Comparison of ENCODE assay signal across 24 cellular contexts in genomic region chr9:121914604-121915303, GRCh38.
A peak's percentile ranks its signal among the peaks of the same experiment; 100 is the strongest.
DNase-seq lines count a peak whose midpoint lies in the region; ATAC-seq and TF ChIP-seq lines count a peak whose summit lies in the region.
"Had no signal": no experiment of that assay in that cellular context is flagged by ENCODE, and none has a peak within 500 bp of the region (broad histone marks: within the 10 kb centered on the region; RNA-seq: fewer than 3 reads in every experiment).

No MANE protein-coding gene starts in this region.

- H3K36me3 Mint-ChIP-seq in activated CD4-positive, alpha-beta memory T cell treated with anti-CD3 and anti-CD28 coated beads for 36 hours = no peaks in the 10 kb centered on the region

- no peak overlapping the region for H3K4me3 ChIP-seq in A673 (ENCODE audit: low read depth, low read length, poor library complexity, severe bottlenecking)
- H3K4me3 ChIP-seq: GM12878, GM23248 had no signal

- H3K27ac ChIP-seq in A673 (ENCODE audit: low read depth, low read length, poor library complexity, severe bottlenecking) = no peak overlapping the region
- H3K27ac ChIP-seq: 22Rv1, GM23248, KMS-11 had no signal

- H3K4me1 ChIP-seq in A673 (ENCODE audit: insufficient read depth, low read length, poor library complexity, severe bottlenecking) = no peaks in the 10 kb centered on the region

- no peak overlapping the region for H3K4me3 Mint-ChIP-seq in activated CD4-positive, alpha-beta memory T cell treated with anti-CD3 and anti-CD28 coated beads for 36 hours
- H3K4me3 Mint-ChIP-seq: CD4-positive, alpha-beta memory T cell had no signal

- no peak for TF ChIP-seq CTCF in A673 (conservative IDR thresholded peaks at IDR 0.05; ENCODE audit: low read depth, low read length)

- H3K4me1 Mint-ChIP-seq in activated CD4-positive, alpha-beta memory T cell treated with anti-CD3 and anti-CD28 coated beads for 36 hours (ENCODE audit: low read depth) = no peaks in the 10 kb centered on the region
- H3K4me1 Mint-ChIP-seq: CD4-positive, alpha-beta memory T cell had no signal

- H3K9me3 Mint-ChIP-seq in activated CD4-positive, alpha-beta memory T cell treated with anti-CD3 and anti-CD28 coated beads for 36 hours = no peaks in the 10 kb centered on the region
- H3K9me3 Mint-ChIP-seq: CD4-positive, alpha-beta memory T cell had no signal

- intact Hi-C loops in A673 (cut with micrococcal nuclease; ENCODE audit: unreplicated experiment) = no loop called here
- intact Hi-C loops in activated CD4-positive, alpha-beta memory T cell treated with anti-CD3 and anti-CD28 coated beads for 36 hours (cut with micrococcal nuclease) = no loop called here

- H3K27ac Mint-ChIP-seq in activated CD4-positive, alpha-beta memory T cell treated with anti-CD3 and anti-CD28 coated beads for 36 hours = no peak overlapping the region
- H3K27ac Mint-ChIP-seq: CD4-positive, alpha-beta memory T cell had no signal

- peak; percentile 32 for DNase-seq in DMS 273 (lab: John Stamatoyannopoulos, UW; ENCODE audit: unreplicated experiment)
- no peak for DNase-seq in DMS 273 treated with DMSO at 0.1 percent for 48 hours (lab: John Stamatoyannopoulos, UW)
- DNase-seq in A673 (ENCODE audit: low spot score) = peak; percentile 29
- DNase-seq in NCI-H2029 treated with DMSO at 0.1 percent for 48 hours (lab: John Stamatoyannopoulos, UW) = peak; percentile 40
- peak; percentile 40 for DNase-seq in cerebellum (ENCODE audit: low spot score)
- DNase-seq in activated CD4-positive, alpha-beta memory T cell treated with anti-CD3 and anti-CD28 coated beads for 36 hours = no peak
- DNase-seq in CD1c-positive myeloid dendritic cell (ENCODE audit: extremely low spot score) = no peak
- DNase-seq: BE2C; Calu3; CD4-positive, alpha-beta memory T cell; DMS79; GDM1; GM23248; MM.1S; NCI-H1092 treated with DMSO at 0.1 percent for 48 hours; NCI-H2107; NCI-H82; SHP77 treated with DMSO at 0.1 percent for 48 hours had no signal

- H3K36me3 ChIP-seq in A673 (ENCODE audit: insufficient read depth, low read length, poor library complexity, severe bottlenecking) = no peaks in the 10 kb centered on the region
- H3K36me3 ChIP-seq: BE2C had no signal

- no TSS peak for BruUV-seq in A673 (replicated peaks; lab: Mats Ljungman, UMichigan)

- no peaks in the 10 kb centered on the region for H3K27me3 Mint-ChIP-seq in activated CD4-positive, alpha-beta memory T cell treated with anti-CD3 and anti-CD28 coated beads for 36 hours
- H3K27me3 Mint-ChIP-seq: CD4-positive, alpha-beta memory T cell had no signal

- no peak for ATAC-seq in HG03354 (IDR thresholded peaks at IDR 0.05; ENCODE audit: poor library complexity, severe bottlenecking, unreplicated experiment)
- ATAC-seq: GM12878, HCT116, HepG2 had no signal

- no peaks in the 10 kb centered on the region for H3K27me3 ChIP-seq in A673 (replicated peaks; ENCODE audit: insufficient read depth, low read depth, low read length, poor library complexity)
- H3K27me3 ChIP-seq: BE2C had no signal

- CTCF ChIA-PET in A673 (lab: Charles Lee) = no interaction called here
- CTCF ChIA-PET in activated CD4-positive, alpha-beta memory T cell treated with anti-CD3 and anti-CD28 coated beads for 36 hours (lab: Charles Lee) = no interaction called here

- POLR2A ChIA-PET in A673 (lab: Charles Lee; ENCODE audit: low non-redundant PET) = no interaction called here
- POLR2A ChIA-PET in activated CD4-positive, alpha-beta memory T cell treated with anti-CD3 and anti-CD28 coated beads for 36 hours (lab: Charles Lee) = no interaction called here

- no peaks in the 10 kb centered on the region for H3K9me3 ChIP-seq in A673 (ENCODE audit: low read depth, low read length, poor library complexity, severe bottlenecking)
- H3K9me3 ChIP-seq: BE2C had no signal

Comparison
In these comparisons a context has a peak if more than half of its experiments do, and no peak if none do; other contexts are left out.
1. DNase-seq: peak in DMS 273 (single experiment), A673 (single experiment), NCI-H2029 treated with DMSO at 0.1 percent for 48 hours (single experiment) and cerebellum (single experiment); none in DMS 273 treated with DMSO at 0.1 percent for 48 hours (single experiment), activated CD4-positive, alpha-beta memory T cell treated with anti-CD3 and anti-CD28 coated beads for 36 hours (single experiment) and CD1c-positive myeloid dendritic cell (single experiment).